Comparison of ENCODE assay signal across 18 cellular contexts in the genomic region with DNA sequence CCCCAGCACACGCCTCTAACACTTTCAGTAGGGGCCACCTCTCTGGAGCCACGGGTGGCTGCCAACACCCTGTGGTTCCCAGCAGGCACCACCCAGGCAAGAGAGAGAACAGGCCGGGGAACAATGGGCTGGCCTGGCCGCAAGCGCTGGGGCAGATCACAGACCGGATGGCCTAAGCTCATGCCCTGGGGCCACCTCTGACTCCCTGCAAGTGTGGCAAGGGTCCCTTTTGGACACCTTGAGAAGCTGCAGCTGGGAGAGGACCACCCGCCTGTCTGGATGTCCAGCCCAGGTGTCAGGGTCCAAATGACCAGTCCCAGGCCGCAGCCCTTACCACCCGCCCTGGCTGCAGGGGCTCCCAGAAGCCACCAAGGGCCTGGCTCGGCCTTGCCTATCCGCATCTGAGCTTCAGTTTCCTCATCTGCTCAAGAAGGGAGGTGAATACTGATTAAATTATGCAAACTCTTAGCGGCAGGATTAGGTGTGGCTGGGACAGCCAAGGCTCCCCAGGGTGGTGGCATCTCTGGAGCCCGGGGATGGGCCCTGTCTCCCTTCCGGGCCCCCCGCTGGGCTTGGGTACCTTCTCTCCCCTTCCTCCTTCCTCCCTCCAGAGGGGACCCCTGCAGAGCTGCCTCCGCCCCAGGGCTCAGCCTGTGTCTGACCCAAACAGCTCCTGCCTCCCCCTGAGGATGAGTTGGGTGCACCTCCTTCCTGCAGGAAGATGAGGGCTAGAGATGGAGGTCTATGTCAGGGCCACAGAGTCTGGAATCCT. TPM values are rescaled to one million over a fixed set of nuclear protein-coding genes. Genes with fewer than 3 reads are reported as not detected.
DNase-seq lines count a peak whose midpoint lies in the region; ATAC-seq, FAIRE-seq and TF ChIP-seq lines count a peak whose summit lies in the region.
"Had no signal": no experiment of that assay in that cellular context is flagged by ENCODE, and none has a peak within 500 bp of the region (broad histone marks: within the 10 kb centered on the region; RNA-seq: fewer than 3 reads in every experiment).

No MANE protein-coding gene starts in this region.

- intact Hi-C loops in PC-9 (cut with micrococcal nuclease; ENCODE audit: unreplicated experiment), result loop anchor here (1.0 to 10.0 kb wide), 2 partner anchors 23 to 316 kb away; no protein-coding TSS in a partner anchor
- intact Hi-C loops in heart left ventricle (cut with DNase I), result loop anchor here in 3 of 10 donors (10.0 kb wide), 2 partner anchors 226 to 344 kb away; no protein-coding TSS in a partner anchor

- H3K4me3 ChIP-seq in A549, result no peak overlapping the region
- H3K4me3 ChIP-seq in PC-9, result no peak overlapping the region
- H3K4me3 ChIP-seq in heart left ventricle, result no peak overlapping the region
- no peak overlapping the region for H3K4me3 ChIP-seq in small intestine (ENCODE audit: low read depth in 1 of 2, low read length in 2 of 2)
- H3K4me3 ChIP-seq: colonic mucosa, SJCRH30 had no signal

- FAIRE-seq in A549 (lab: Jason Lieb, UNC) (no peak), small intestine (lab: Jason Lieb, UNC) (no peak)

- H4K20me1 ChIP-seq in PC-9 (ENCODE audit: insufficient read depth), result no peaks in the 10 kb centered on the region

- CTCF ChIA-PET in A549 (lab: Yijun Ruan, JAX) (interaction anchor here (1.1 to 4.2 kb wide), 5 partner anchors 10 to 79 kb away, joined by 3 to 32 read pairs (median 4); no protein-coding TSS in a partner anchor), PC-9 (lab: Charles Lee) (interaction anchor here (0.6 to 1.3 kb wide), 2 partner anchors 9 to 292 kb away, joined by 3 to 12 read pairs; no protein-coding TSS in a partner anchor)

- H3K4me2 ChIP-seq in A549, result peak overlapping the region; percentile 83; the same call in 2 of the 3 replicates
- H3K4me2 ChIP-seq in PC-9, result no peak overlapping the region; the same call in 1 of the 2 replicates

- H3K36me3 ChIP-seq in PC-9 (ENCODE audit: low read depth), result no peaks in the 10 kb centered on the region
- peaks cover 0 to 24% (median 12%) of the 10 kb centered on the region in 9 donors for H3K36me3 ChIP-seq in heart left ventricle
- H3K36me3 ChIP-seq in small intestine (ENCODE audit: control insufficient read depth in 2 of 2, insufficient read depth in 2 of 2, low read length in 2 of 2), result peaks cover 4% of the 10 kb centered on the region in 2 donors
- H3K36me3 ChIP-seq: colonic mucosa, gastrocnemius medialis, SJCRH30 had no signal

- TF ChIP-seq POLR2A in A549 (IDR thresholded peaks at IDR 0.05; ENCODE audit: low read length), result no peak
- no peak for TF ChIP-seq POLR2A in heart left ventricle (IDR thresholded peaks at IDR 0.05)

- H3K27ac ChIP-seq in A549 (peak overlapping the region; percentile 42 to 96; a peak in 4 of 6 replicates), PC-9 (0 out of 2 replicates have a peak overlapping the region, but pooled peaks have one; percentile 13), heart left ventricle (peak overlapping the region in 10 of 12 donors; percentile 19 to 76 (median 46)), small intestine (ENCODE audit: low read depth in 1 of 2, low read length in 1 of 2) (peak overlapping the region in 1 of 2 donors; percentile 15)
- H3K27ac ChIP-seq: colonic mucosa, SJCRH30 had no signal

- no peak overlapping the region for H2AFZ ChIP-seq in PC-9

- TF ChIP-seq EP300 in A549 (IDR thresholded peaks at IDR 0.05), result no peak

- no TSS peak for BruUV-seq in PC-9 (replicated peaks; lab: Mats Ljungman, UMichigan)

- no peaks in the 10 kb centered on the region for H3K9me3 ChIP-seq in A549
- no peaks in the 10 kb centered on the region for H3K9me3 ChIP-seq in PC-9 (ENCODE audit: insufficient read depth, low read depth)
- H3K9me3 ChIP-seq in heart left ventricle, result no peaks in the 10 kb centered on the region
- H3K9me3 ChIP-seq in small intestine (ENCODE audit: control insufficient read depth, low read depth), result no peaks in the 10 kb centered on the region
- H3K9me3 ChIP-seq: colonic mucosa, gastrocnemius medialis, SJCRH30 had no signal

- H3K79me2 ChIP-seq in PC-9 (ENCODE audit: low read depth), result no peaks in the 10 kb centered on the region

- no peak for ATAC-seq in A549
- no peak for ATAC-seq in heart left ventricle

- no peak for TF ChIP-seq CTCF in A549 (IDR thresholded peaks at IDR 0.05)
- no peak for TF ChIP-seq CTCF in PC-9 (conservative IDR thresholded peaks at IDR 0.05)
- TF ChIP-seq CTCF in heart left ventricle (IDR thresholded peaks at IDR 0.05), result no peak

- no peaks in the 10 kb centered on the region for H3K9me2 ChIP-seq in PC-9 (ENCODE audit: insufficient read depth)

- 74% methylated on average over 10 of the region's 16 CpGs for whole genome bisulfite sequencing in A549 (ENCODE audit: missing lambda C conversion rate)
- WGBS in heart left ventricle, 4 donors, result 77 to 94% (median 86%) methylated on average over 10 to 16 of the region's 16 CpGs
- WGBS in small intestine, 3 donors, result 81 to 86% (median 82%) methylated on average over 16 of the region's 16 CpGs

- H3K27me3 ChIP-seq in PC-9 (ENCODE audit: insufficient read depth, low read depth) (no peaks in the 10 kb centered on the region), heart left ventricle (no peaks in the 10 kb centered on the region), small intestine (ENCODE audit: control insufficient read depth in 2 of 2, insufficient read depth in 2 of 2, low read length in 2 of 2) (no peaks in the 10 kb centered on the region)
- H3K27me3 ChIP-seq: colonic mucosa, gastrocnemius medialis, SJCRH30 had no signal

- TF ChIP-seq RAD21 in A549 (conservative IDR thresholded peaks at IDR 0.05 in 1 of 2, IDR thresholded peaks at IDR 0.05 in 1 of 2), result no peak

- peaks cover 10% of the 10 kb centered on the region; the same call in 1 of the 2 replicates for H3F3A ChIP-seq in PC-9 (ENCODE audit: insufficient read depth, low read depth)

- H3K4me1 ChIP-seq in A549, result peaks cover 18% of the 10 kb centered on the region
- peaks cover 14% of the 10 kb centered on the region for H3K4me1 ChIP-seq in PC-9 (replicated peaks; ENCODE audit: insufficient read depth)
- peaks cover 0 to 58% (median 33%) of the 10 kb centered on the region in 12 donors for H3K4me1 ChIP-seq in heart left ventricle
- H3K4me1 ChIP-seq in small intestine (ENCODE audit: control insufficient read depth in 2 of 2, insufficient read depth in 1 of 2, low read depth in 1 of 2, low read length in 1 of 2), result peaks cover 0 to 4% of the 10 kb centered on the region in 2 donors
- H3K4me1 ChIP-seq: gastrocnemius medialis, SJCRH30 had no signal

- DNase-seq in A549 (ENCODE audit: low read depth in 1 of 2, low spot score in 1 of 2) (no peak), PC-9 (peak; percentile 50 to 67), heart left ventricle (peak in 1 of 5 donors; percentile 51), small intestine (peak; percentile 11), NCI-H1105 treated with DMSO at 0.1 percent for 48 hours (lab: John Stamatoyannopoulos, UW) (no peak), DMS53 (lab: John Stamatoyannopoulos, UW) (no peak), islet precursor cell (no peak)
- DNase-seq in activated CD4-positive, CD25-positive, alpha-beta regulatory T cell (lab: John Stamatoyannopoulos, UW), result no peak
- DNase-seq: activated effector memory CD4-positive, alpha-beta T cell treated with anti-CD3 and anti-CD28 coated beads, Interleukin-2, amount 50 U/mL, for 16 hours; gastrocnemius medialis; HCEC 1CT; mammary epithelial cell; NCI-H1436 treated with DMSO at 0.1 percent for 48 hours; SJCRH30; stimulated activated CD4-positive, alpha-beta T cell treated with anti-CD3 and anti-CD28 coated beads, Interleukin-15, amount 100 ng/mL, for 24 hours; stimulated activated naive CD4-positive, alpha-beta T cell had no signal

- POLR2A ChIA-PET in A549 (lab: Yijun Ruan, JAX) (no interaction called here), PC-9 (lab: Charles Lee; ENCODE audit: unreplicated experiment) (interaction anchor here (0.6 kb wide), 1 partner anchor 42 kb away, joined by 3 read pairs; no protein-coding TSS in a partner anchor)

TF ChIP-seq in A549, 52 proteins besides CTCF, POLR2A, EP300 and RAD21 (continues in another document):
- no peak for TF ChIP-seq ZFP36 (IDR thresholded peaks at IDR 0.05; ENCODE audit: borderline replicate concordance, partially characterized antibody)
- no peak for TF ChIP-seq FOSB (CRISPR knock-in tag; IDR thresholded peaks at IDR 0.05)
- TF ChIP-seq ZSCAN20 (CRISPR knock-in tag; IDR thresholded peaks at IDR 0.05), result no peak
- TF ChIP-seq ESRRA (IDR thresholded peaks at IDR 0.05; ENCODE audit: borderline replicate concordance, low read length), result no peak
- TF ChIP-seq JUN (IDR thresholded peaks at IDR 0.05), result no peak
- no peak for TF ChIP-seq RARB (CRISPR knock-in tag; IDR thresholded peaks at IDR 0.05)
- no peak for TF ChIP-seq POLR2AphosphoS2 (conservative IDR thresholded peaks at IDR 0.05; ENCODE audit: low read length)
- no peak for TF ChIP-seq MYC (IDR thresholded peaks at IDR 0.05; ENCODE audit: borderline replicate concordance, low read length)
- TF ChIP-seq, protein P1, sequence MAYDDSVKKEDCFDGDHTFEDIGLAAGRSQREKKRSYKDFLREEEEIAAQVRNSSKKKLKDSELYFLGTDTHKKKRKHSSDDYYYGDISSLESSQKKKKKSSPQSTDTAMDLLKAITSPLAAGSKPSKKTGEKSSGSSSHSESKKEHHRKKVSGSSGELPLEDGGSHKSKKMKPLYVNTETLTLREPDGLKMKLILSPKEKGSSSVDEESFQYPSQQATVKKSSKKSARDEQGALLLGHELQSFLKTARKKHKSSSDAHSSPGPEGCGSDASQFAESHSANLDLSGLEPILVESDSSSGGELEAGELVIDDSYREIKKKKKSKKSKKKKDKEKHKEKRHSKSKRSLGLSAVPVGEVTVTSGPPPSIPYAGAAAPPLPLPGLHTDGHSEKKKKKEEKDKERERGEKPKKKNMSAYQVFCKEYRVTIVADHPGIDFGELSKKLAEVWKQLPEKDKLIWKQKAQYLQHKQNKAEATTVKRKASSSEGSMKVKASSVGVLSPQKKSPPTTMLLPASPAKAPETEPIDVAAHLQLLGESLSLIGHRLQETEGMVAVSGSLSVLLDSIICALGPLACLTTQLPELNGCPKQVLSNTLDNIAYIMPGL (CRISPR knock-in tag; IDR thresholded peaks at IDR 0.05; ENCODE audit: borderline replicate concordance), result no peak
- TF ChIP-seq HDAC2 (IDR thresholded peaks at IDR 0.05), result no peak

RNA-seq across cellular contexts. Expression of a gene that starts 0.8 kb away (rescaled TPM):
- polyA plus RNA-seq in A549 (2011; rRNA removed), result 12.4 and 12.7 TPM in 2 replicates
- 12.0 and 14.3 TPM in 2 replicates for polyA plus RNA-seq in A549 (2012; cell fraction: cytosol; rRNA removed)
- polyA plus RNA-seq in A549 (2012; cell fraction: nucleus; rRNA removed), result 49.1 and 70.7 TPM in 2 replicates
- 51.4 to 60.9 TPM (median 51.9 TPM) in 3 replicates for polyA plus RNA-seq in A549 (2017; fragmentation: RNase III; extraction: RNeasy Plus Mini Kit Qiagen cat#74134 plus additional on column Dnase treatment)
- 9.4 and 12.1 TPM in 2 replicates for polyA minus RNA-seq in A549 (2011; rRNA and poly(A)+ RNA removed)
- 5.5 and 5.7 TPM in 2 replicates for total RNA-seq in PC-9 (2021)
- total RNA-seq in heart left ventricle, result 10 to 100 TPM in 1 of 9 donors, 1 to 10 TPM in 8; 1.5 to 12.6 (median 2.6) TPM
- polyA plus RNA-seq in heart left ventricle, result 1 to 10 TPM; 2.7 to 3.5 TPM
- 10 to 100 TPM in 1 of 3 donors, 1 to 10 TPM in 2; 6.1 to 15.0 (median 7.6) TPM for polyA plus RNA-seq in small intestine
- total RNA-seq: SJCRH30 had no signal
- polyA plus RNA-seq: CD8-positive, alpha-beta memory T cell had no signal

Comparison
In these comparisons a context has a peak if more than half of its experiments do, and no peak if none do; other contexts are left out.
1. DNase-seq: peak in PC-9 (2 of 2) and small intestine (single experiment); none in A549 (0 of 2), NCI-H1105 treated with DMSO at 0.1 percent for 48 hours (single experiment), DMS53 (single experiment), activated CD4-positive, CD25-positive, alpha-beta regulatory T cell (0 of 4) and islet precursor cell (single experiment).